In genomic region chr7:150848111-150848510, GRCh38 we compare ENCODE assay signal across 14 cellular contexts. TPM values are rescaled to one million over a fixed set of nuclear protein-coding genes. Genes with fewer than 3 reads are reported as not detected.
A peak's percentile ranks its signal among the peaks of the same experiment; 100 is the strongest.
DNase-seq lines count a peak whose midpoint lies in the region; FAIRE-seq and TF ChIP-seq lines count a peak whose summit lies in the region.
"Had no signal": no experiment of that assay in that cellular context is flagged by ENCODE, and none has a peak within 500 bp of the region (broad histone marks: within the 10 kb centered on the region; RNA-seq: fewer than 3 reads in every experiment).

No MANE protein-coding gene starts in this region.

- H3K4ac ChIP-seq in H9 (ENCODE audit: low read depth, low read length) = no peak overlapping the region

- H4K5ac ChIP-seq in H9 (ENCODE audit: insufficient read length, low read depth, low read length) = no peak overlapping the region

- H3K27me3 Mint-ChIP-seq in H9 (ENCODE audit: low read depth) = peaks cover 39% of the 10 kb centered on the region
- peaks cover 4% of the 10 kb centered on the region for H3K27me3 Mint-ChIP-seq in osteocyte (ENCODE audit: unreplicated experiment)

- no CpG with 5 or more reads among the region's 8 CpGs for WGBS in H9 (ENCODE audit: extremely low coverage, insufficient read length, low lambda C conversion rate)

- H3K79me1 ChIP-seq in H9 (ENCODE audit: insufficient read depth, low read depth, low read length, poor library complexity, severe bottlenecking) = no peaks in the 10 kb centered on the region

- H3K4me1 ChIP-seq in H9 (ENCODE audit: insufficient read depth, low read length) = no peaks in the 10 kb centered on the region

- no peaks in the 10 kb centered on the region for H3K9me3 ChIP-seq in H9 (ENCODE audit: control insufficient read depth, low read depth, low read length)

- no peak overlapping the region for H2AK5ac ChIP-seq in H9 (ENCODE audit: insufficient read length, low read length)

- H3K4me1 Mint-ChIP-seq in H9 = peaks cover 4 to 7% of the 10 kb centered on the region in 2 experiments
- H3K4me1 Mint-ChIP-seq in osteocyte (ENCODE audit: unreplicated experiment) = no peaks in the 10 kb centered on the region
- H3K4me1 Mint-ChIP-seq: B cell had no signal

- no peak overlapping the region for H2BK120ac ChIP-seq in H9 (ENCODE audit: low read depth, low read length, poor library complexity, severe bottlenecking)

- H3K4me2 ChIP-seq in H9 (ENCODE audit: insufficient read depth, insufficient read length, low read length) = no peak overlapping the region

- H3K9me3 Mint-ChIP-seq in H9 (no peaks in the 10 kb centered on the region), osteocyte (ENCODE audit: unreplicated experiment) (no peaks in the 10 kb centered on the region)
- H3K9me3 Mint-ChIP-seq: CD4-positive, alpha-beta T cell had no signal

- no peak overlapping the region for H2BK20ac ChIP-seq in H9 (ENCODE audit: low read depth, low read length, poor library complexity, severe bottlenecking)

- H3K36me3 Mint-ChIP-seq in H9 (ENCODE audit: insufficient read depth in 1 of 3, low read depth in 3 of 3) (no peaks in the 10 kb centered on the region), osteocyte (ENCODE audit: unreplicated experiment) (no peaks in the 10 kb centered on the region)

- no peaks in the 10 kb centered on the region for H4K20me1 ChIP-seq in H9 (ENCODE audit: control insufficient read depth, insufficient read depth, insufficient read length)

- no peak overlapping the region for H3K4me3 Mint-ChIP-seq in H9
- H3K4me3 Mint-ChIP-seq in osteocyte (ENCODE audit: unreplicated experiment) = no peak overlapping the region
- H3K4me3 Mint-ChIP-seq: B cell; CD4-positive, alpha-beta T cell had no signal

- H3K79me2 ChIP-seq in H9 (ENCODE audit: insufficient read depth, low read length) = no peaks in the 10 kb centered on the region

- H2BK12ac ChIP-seq in H9 (ENCODE audit: insufficient read length, low read depth, low read length) = no peak overlapping the region

- peak; percentile 18 for DNase-seq in H9
- DNase-seq in NB4 (ENCODE audit: low read depth) = peak; percentile 23
- DNase-seq in osteocyte (ENCODE audit: extremely low spot score, unreplicated experiment) = peak; percentile 65
- peak; percentile 15 for DNase-seq in ureter (ENCODE audit: low spot score)
- DNase-seq in globus pallidus (ENCODE audit: low spot score) = no peak
- DNase-seq in urothelium cell line (ENCODE audit: low spot score) = no peak
- no peak for DNase-seq in SK-N-DZ (ENCODE audit: low spot score)
- DNase-seq: C1 segment of cervical spinal cord; Calu3; CD4-positive, alpha-beta T cell; DMS 273 treated with DMSO at 0.1 percent for 48 hours had no signal

- FAIRE-seq in urothelium cell line (lab: Jason Lieb, UNC) = no peak
- FAIRE-seq: A204.1 had no signal

- H3K56ac ChIP-seq in H9 (ENCODE audit: insufficient read length, low read depth, low read length) = no peak overlapping the region

- no peak overlapping the region for H3K18ac ChIP-seq in H9 (ENCODE audit: insufficient read length, low read depth, low read length)

- H3T11ph ChIP-seq in H9 (ENCODE audit: low read length) = no peak overlapping the region

- H3K4me3 ChIP-seq in NB4 (ENCODE audit: low read depth, low read length) = no peak overlapping the region

- no peak overlapping the region for H2BK15ac ChIP-seq in H9 (ENCODE audit: low read depth, low read length)

- no peak for TF ChIP-seq POLR2A in NB4 (IDR thresholded peaks at IDR 0.05; ENCODE audit: extremely low read depth, insufficient read length)

- no peak overlapping the region for H3K9ac ChIP-seq in H9 (ENCODE audit: extremely low read depth, insufficient read length, low read length)

- H3K27ac ChIP-seq in H9 (ENCODE audit: insufficient read length, low read depth, low read length) = no peak overlapping the region

- no peak overlapping the region for H4K8ac ChIP-seq in H9 (replicated peaks; ENCODE audit: insufficient read length, low read depth, low read length)

- no peak overlapping the region for H3K14ac ChIP-seq in H9 (ENCODE audit: insufficient read depth, low read length)

- no peak overlapping the region for H4K91ac ChIP-seq in H9 (ENCODE audit: insufficient read length, low read depth, low read length)

- H2BK5ac ChIP-seq in H9 (ENCODE audit: insufficient read length, low read length) = no peak overlapping the region

- TF ChIP-seq CTCF in H9 (conservative IDR thresholded peaks at IDR 0.05) (no peak), NB4 (IDR thresholded peaks at IDR 0.05; ENCODE audit: low read depth, low read length) (no peak), osteocyte (IDR thresholded peaks at IDR 0.05) (no peak)

- no peaks in the 10 kb centered on the region for H3K23me2 ChIP-seq in H9 (ENCODE audit: insufficient read length, low read depth, low read length, poor library complexity, severe bottlenecking)

- H3K27ac Mint-ChIP-seq in H9 (no peak overlapping the region), osteocyte (ENCODE audit: unreplicated experiment) (no peak overlapping the region)
- H3K27ac Mint-ChIP-seq: B cell; CD4-positive, alpha-beta T cell had no signal

- no peaks in the 10 kb centered on the region for H3K27me3 ChIP-seq in H9 (ENCODE audit: insufficient read depth, low read length)

- H2AFZ ChIP-seq in H9 (ENCODE audit: low read length) = no peak overlapping the region

- H3K23ac ChIP-seq in H9 (ENCODE audit: insufficient read length, low read depth, low read length) = no peak overlapping the region

RNA-seq across cellular contexts. Expression of gene AOC1, which starts 4.2 kb away (rescaled TPM):
- total RNA-seq in H9 (2021) = 0.11 and 0.28 TPM in 2 replicates
- total RNA-seq in osteocyte = not detected in 2 replicates
- total RNA-seq in ureter = 1.5 TPM
- not detected in 2 replicates for polyA plus RNA-seq in SK-N-DZ (2014; cell fraction: cytosol; rRNA removed)
- not detected in 2 replicates for polyA plus RNA-seq in SK-N-DZ (2014; cell fraction: nucleus; rRNA removed)
- total RNA-seq: B cell; CD4-positive, alpha-beta T cell had no signal

RNA-seq across cellular contexts. Expression of gene TMEM176A, which starts 47.5 kb away (rescaled TPM):
- total RNA-seq in H9 (2021) (not detected in 2 replicates), osteocyte (not detected in 2 replicates), ureter (30.7 TPM)
- 2.7 TPM in 1 of 2 replicates, not detected in the other for polyA plus RNA-seq in SK-N-DZ (2014; cell fraction: cytosol; rRNA removed)
- polyA plus RNA-seq in SK-N-DZ (2014; cell fraction: nucleus; rRNA removed) = 0.53 TPM in 1 of 2 replicates, not detected in the other
- total RNA-seq: B cell; CD4-positive, alpha-beta T cell; H4 had no signal

RNA-seq across cellular contexts. Expression of gene TMEM176B, which starts 47.9 kb away (rescaled TPM):
- total RNA-seq in H9 (2021) (0.26 and 0.85 TPM in 2 replicates), osteocyte (not detected in 2 replicates), ureter (32.7 TPM)
- 0.32 TPM in 1 of 2 replicates, not detected in the other for polyA plus RNA-seq in SK-N-DZ (2014; cell fraction: cytosol; rRNA removed)
- polyA plus RNA-seq in SK-N-DZ (2014; cell fraction: nucleus; rRNA removed) = not detected in 2 replicates
- total RNA-seq: CD4-positive, alpha-beta T cell had no signal

Comparison
In these comparisons a context has a peak if more than half of its experiments do, and no peak if none do; other contexts are left out.
1. DNase-seq: peak in H9 (single experiment), NB4 (single experiment), osteocyte (single experiment) and ureter (single experiment); none in globus pallidus (single experiment), urothelium cell line (single experiment) and SK-N-DZ (single experiment).
2. RNA of gene TMEM176A, which starts 47.5 kb away (total RNA-seq): 30.7 TPM in ureter (single experiment); not detected in H9 and not detected in osteocyte; every median in the first group is over 10 times any median in the second.
3. RNA of gene TMEM176B, which starts 47.9 kb away (total RNA-seq): 32.7 TPM in ureter (single experiment); 0.26 to 0.85 TPM in H9 and not detected in osteocyte; every median in the first group is over 10 times any median in the second.